ENCODE assay signal across 1 cellular context in genomic region chr7:76549025-76549854, GRCh38.
A peak's percentile ranks its signal among the peaks of the same experiment; 100 is the strongest.
TF ChIP-seq lines count a peak whose summit lies in the region.
"Not testable (repeated sequence)": the region's sequence is repeated elsewhere in the genome, so short reads cannot be mapped to it uniquely, and the experiment has no call there.

No MANE protein-coding gene starts in this region.

TF ChIP-seq in HepG2, 621 proteins besides CTCF, POLR2A, EP300 and RAD21 (continued from another document and continues in another):
- peak; percentile 64; the same call in 1 of the 2 replicates for TF ChIP-seq ZNF709 (CRISPR knock-in tag; IDR thresholded peaks at IDR 0.05)
- TF ChIP-seq ZBTB38 (CRISPR knock-in tag; IDR thresholded peaks at IDR 0.05), result peak; percentile 78
- TF ChIP-seq ZNF572 (CRISPR knock-in tag; IDR thresholded peaks at IDR 0.05), result 0 out of 2 replicates have a peak, but pooled peaks have one; percentile 13
- TF ChIP-seq ARID5B (CRISPR knock-in tag; IDR thresholded peaks at IDR 0.05), result peak; percentile 47
- TF ChIP-seq EED (CRISPR knock-in tag; IDR thresholded peaks at IDR 0.05), result peak; percentile 35; the same call in 1 of the 2 replicates
- TF ChIP-seq PHF8 (CRISPR knock-in tag; IDR thresholded peaks at IDR 0.05), result peak; percentile 93
- peak; percentile 86; the same call in 1 of the 2 replicates for TF ChIP-seq ZNF704 (CRISPR knock-in tag; IDR thresholded peaks at IDR 0.05; ENCODE audit: borderline replicate concordance)
- TF ChIP-seq GATAD1 (CRISPR knock-in tag; IDR thresholded peaks at IDR 0.05), result peak; percentile 78
- TF ChIP-seq BRD4 (CRISPR knock-in tag; IDR thresholded peaks at IDR 0.05), result peak; percentile 56; the same call in 1 of the 2 replicates
- TF ChIP-seq TSC22D2 (CRISPR knock-in tag; IDR thresholded peaks at IDR 0.05; ENCODE audit: borderline replicate concordance), result peak; percentile 80; the same call in 1 of the 2 replicates
- TF ChIP-seq DRAP1 (CRISPR knock-in tag; IDR thresholded peaks at IDR 0.05), result peak; percentile 72
- peak; percentile 75 for TF ChIP-seq TBX2 (CRISPR knock-in tag; IDR thresholded peaks at IDR 0.05; ENCODE audit: borderline replicate concordance)
- peak; percentile 93 for TF ChIP-seq ZNF687 (CRISPR knock-in tag; IDR thresholded peaks at IDR 0.05)
- TF ChIP-seq MEIS2 (CRISPR knock-in tag; IDR thresholded peaks at IDR 0.05), result peak; percentile 44; the same call in 1 of the 2 replicates
- peak; percentile 50; the same call in 1 of the 2 replicates for TF ChIP-seq ZNF329 (CRISPR knock-in tag; IDR thresholded peaks at IDR 0.05; ENCODE audit: low read depth)
- peak; percentile 86 for TF ChIP-seq KAT7 (CRISPR knock-in tag; IDR thresholded peaks at IDR 0.05; ENCODE audit: borderline replicate concordance)
- TF ChIP-seq ZMYM3 (CRISPR knock-in tag; IDR thresholded peaks at IDR 0.05), result peak; percentile 87
- peak; percentile 83 for TF ChIP-seq PHF20 (CRISPR knock-in tag; IDR thresholded peaks at IDR 0.05)
- TF ChIP-seq KMT2A (CRISPR knock-in tag; IDR thresholded peaks at IDR 0.05), result peak; percentile 80; the same call in 1 of the 2 replicates
- peak; percentile 82; the same call in 1 of the 2 replicates for TF ChIP-seq ZNF607 (CRISPR knock-in tag; IDR thresholded peaks at IDR 0.05; ENCODE audit: borderline replicate concordance)
- peak; percentile 62 for TF ChIP-seq ERF (CRISPR knock-in tag; IDR thresholded peaks at IDR 0.05)
- TF ChIP-seq HMGXB4 (CRISPR knock-in tag; IDR thresholded peaks at IDR 0.05; ENCODE audit: borderline replicate concordance in 1 of 2, low read depth in 1 of 2), result peak; percentile 88 to 92
- peak; percentile 47; the same call in 1 of the 2 replicates for TF ChIP-seq CBFB (CRISPR knock-in tag; IDR thresholded peaks at IDR 0.05)
- 0 out of 2 replicates have a peak, but pooled peaks have one; percentile 8 for TF ChIP-seq NKX3-1 (CRISPR knock-in tag; IDR thresholded peaks at IDR 0.05)
- TF ChIP-seq SOX13 (IDR thresholded peaks at IDR 0.05), result not testable (repeated sequence)
- TF ChIP-seq SOX13 (CRISPR knock-in tag; conservative IDR thresholded peaks at IDR 0.05 in 1 of 2, IDR thresholded peaks at IDR 0.05 in 1 of 2), result 0 out of 4 replicates have a peak, but pooled peaks of 1 of the 2 experiments have one; percentile 7
- peak; percentile 78 for TF ChIP-seq ZFP91 (CRISPR knock-in tag; IDR thresholded peaks at IDR 0.05; ENCODE audit: borderline replicate concordance)
- TF ChIP-seq THAP11 (CRISPR knock-in tag; IDR thresholded peaks at IDR 0.05), result peak; percentile 95
- TF ChIP-seq ZNF350 (CRISPR knock-in tag; IDR thresholded peaks at IDR 0.05; ENCODE audit: borderline replicate concordance, low read depth), result peak; percentile 48
- peak; percentile 87 for TF ChIP-seq RBFOX2 (IDR thresholded peaks at IDR 0.05; ENCODE audit: low read depth, low read length)
- TF ChIP-seq ZBTB34 (CRISPR knock-in tag; IDR thresholded peaks at IDR 0.05), result peak; percentile 55
- peak; percentile 89 for TF ChIP-seq HNRNPLL (IDR thresholded peaks at IDR 0.05; ENCODE audit: low read depth, low read length, poor library complexity, severe bottlenecking)
- peak; percentile 64; the same call in 1 of the 2 replicates for TF ChIP-seq KDM5B (CRISPR knock-in tag; IDR thresholded peaks at IDR 0.05; ENCODE audit: borderline replicate concordance)
- TF ChIP-seq ZSCAN22 (CRISPR knock-in tag; IDR thresholded peaks at IDR 0.05), result peak; percentile 70; the same call in 1 of the 2 replicates
- peak; percentile 89 for TF ChIP-seq UBTF (CRISPR knock-in tag; IDR thresholded peaks at IDR 0.05)
- TF ChIP-seq PAXIP1 (CRISPR knock-in tag; conservative IDR thresholded peaks at IDR 0.05), result 0 out of 2 replicates have a peak, but pooled peaks have one; percentile 27
